8 cellular contexts compared by ENCODE assay signal in the genomic region with DNA sequence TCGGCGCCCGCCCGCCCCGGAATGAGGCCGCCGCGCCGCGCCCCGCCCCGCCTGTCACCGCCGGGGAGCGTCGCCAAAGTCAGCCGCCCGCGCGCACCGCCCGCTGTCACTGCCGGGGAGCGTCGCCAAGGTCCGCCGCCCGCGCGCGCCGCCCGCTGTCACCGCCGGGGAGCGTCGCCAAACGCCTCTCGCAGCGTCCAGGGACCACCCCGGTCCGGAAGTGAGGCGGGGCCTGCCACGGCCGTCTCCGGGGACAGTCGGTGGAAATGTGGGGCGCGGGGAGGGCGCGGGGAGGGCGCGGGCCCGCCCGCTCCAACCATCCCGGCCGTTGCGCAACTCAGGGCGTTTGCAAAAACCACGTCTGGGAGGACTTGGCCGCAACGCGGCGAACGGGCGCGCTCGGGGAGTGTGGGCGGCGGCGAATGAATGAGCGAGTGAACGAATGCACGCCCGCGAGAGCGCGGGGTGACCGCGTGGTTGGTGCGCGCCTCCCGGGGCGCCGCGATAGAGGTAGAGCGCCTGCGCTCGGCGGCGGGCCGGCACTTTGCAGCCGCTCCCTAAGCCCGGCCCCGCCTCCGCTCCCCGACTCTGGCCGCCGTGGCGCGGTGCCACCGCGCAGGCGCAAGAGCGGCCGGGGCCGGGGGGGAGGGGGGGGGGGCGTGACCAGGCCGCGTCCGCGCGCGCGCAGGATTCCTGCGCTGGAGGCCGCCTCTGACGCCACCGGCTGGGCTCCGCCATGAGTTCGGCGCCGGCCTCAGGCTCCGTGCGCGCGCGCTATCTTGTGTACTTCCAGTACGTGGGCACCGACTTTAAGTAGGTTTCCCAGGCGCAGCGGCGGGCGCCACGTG. TPM values are rescaled to one million over a fixed set of nuclear protein-coding genes. Genes with fewer than 3 reads are reported as not detected.
A peak's percentile ranks its signal among the peaks of the same experiment; 100 is the strongest.
DNase-seq lines count a peak whose midpoint lies in the region; ATAC-seq, FAIRE-seq and TF ChIP-seq lines count a peak whose summit lies in the region.

A gene with protein sequence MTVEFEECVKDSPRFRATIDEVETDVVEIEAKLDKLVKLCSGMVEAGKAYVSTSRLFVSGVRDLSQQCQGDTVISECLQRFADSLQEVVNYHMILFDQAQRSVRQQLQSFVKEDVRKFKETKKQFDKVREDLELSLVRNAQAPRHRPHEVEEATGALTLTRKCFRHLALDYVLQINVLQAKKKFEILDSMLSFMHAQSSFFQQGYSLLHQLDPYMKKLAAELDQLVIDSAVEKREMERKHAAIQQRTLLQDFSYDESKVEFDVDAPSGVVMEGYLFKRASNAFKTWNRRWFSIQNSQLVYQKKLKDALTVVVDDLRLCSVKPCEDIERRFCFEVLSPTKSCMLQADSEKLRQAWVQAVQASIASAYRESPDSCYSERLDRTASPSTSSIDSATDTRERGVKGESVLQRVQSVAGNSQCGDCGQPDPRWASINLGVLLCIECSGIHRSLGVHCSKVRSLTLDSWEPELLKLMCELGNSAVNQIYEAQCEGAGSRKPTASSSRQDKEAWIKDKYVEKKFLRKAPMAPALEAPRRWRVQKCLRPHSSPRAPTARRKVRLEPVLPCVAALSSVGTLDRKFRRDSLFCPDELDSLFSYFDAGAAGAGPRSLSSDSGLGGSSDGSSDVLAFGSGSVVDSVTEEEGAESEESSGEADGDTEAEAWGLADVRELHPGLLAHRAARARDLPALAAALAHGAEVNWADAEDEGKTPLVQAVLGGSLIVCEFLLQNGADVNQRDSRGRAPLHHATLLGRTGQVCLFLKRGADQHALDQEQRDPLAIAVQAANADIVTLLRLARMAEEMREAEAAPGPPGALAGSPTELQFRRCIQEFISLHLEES (minus strand): TSS at position 23 of the 848 bp plus-strand sequence. CDS start 115 bp downstream, outside the sequence.
A gene with protein sequence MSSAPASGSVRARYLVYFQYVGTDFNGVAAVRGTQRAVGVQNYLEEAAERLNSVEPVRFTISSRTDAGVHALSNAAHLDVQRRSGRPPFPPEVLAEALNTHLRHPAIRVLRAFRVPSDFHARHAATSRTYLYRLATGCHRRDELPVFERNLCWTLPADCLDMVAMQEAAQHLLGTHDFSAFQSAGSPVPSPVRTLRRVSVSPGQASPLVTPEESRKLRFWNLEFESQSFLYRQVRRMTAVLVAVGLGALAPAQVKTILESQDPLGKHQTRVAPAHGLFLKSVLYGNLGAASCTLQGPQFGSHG (plus strand): TSS at position 690 of the 848 bp plus-strand sequence. CDS start 47 bp downstream, at position 737.

- H2AFZ ChIP-seq in ACC112 (ENCODE audit: low read length, unreplicated experiment), result peak within 1 kb of the TSS; percentile 76
- peak within 1 kb of the TSS; percentile 60 for H2AFZ ChIP-seq in keratinocyte (ENCODE audit: control insufficient read depth, low read length)

- H3K9me3 ChIP-seq in keratinocyte (ENCODE audit: control insufficient read depth, low read depth, low read length), result no peaks in the 10 kb centered on the region

- H3K4me2 ChIP-seq in keratinocyte (ENCODE audit: control insufficient read depth, extremely low read depth, insufficient read depth, low read depth, low read length), result peak within 1 kb of the TSS; percentile 83

- peaks cover 8% of the 10 kb centered on the region for H4K20me1 ChIP-seq in keratinocyte (ENCODE audit: control insufficient read depth, extremely low read depth, insufficient read depth, low read length)

- H3K9me1 ChIP-seq in keratinocyte (ENCODE audit: control insufficient read depth, extremely low read depth, insufficient read depth, low read length), result no peaks in the 10 kb centered on the region

- H3K36me3 ChIP-seq in ACC112 (ENCODE audit: insufficient read depth, low read length) (peaks cover 5% of the 10 kb centered on the region; the same call in 1 of the 2 replicates), keratinocyte (ENCODE audit: control insufficient read depth in 2 of 2, extremely low read depth in 1 of 2, insufficient read depth in 2 of 2, low read length in 2 of 2) (peaks cover 14 to 21% of the 10 kb centered on the region in 2 experiments)

- H3K27ac ChIP-seq in ACC112 (ENCODE audit: low read depth, low read length), result peak within 1 kb of the TSS; percentile 83
- H3K27ac ChIP-seq in caudate nucleus (ENCODE audit: low read depth, low read length), result peak within 1 kb of the TSS; percentile 98
- H3K27ac ChIP-seq in keratinocyte (ENCODE audit: control insufficient read depth, insufficient read depth, low read length), result peak within 1 kb of the TSS; percentile 91

- H3K4me1 ChIP-seq in ACC112 (ENCODE audit: control insufficient read depth, insufficient read depth, low read length, unreplicated experiment) (peaks cover 37% of the 10 kb centered on the region), keratinocyte (ENCODE audit: control insufficient read depth, extremely low read depth, insufficient read depth, low read length) (peaks cover 55% of the 10 kb centered on the region)

- peaks cover 38% of the 10 kb centered on the region for H3K79me2 ChIP-seq in ACC112 (ENCODE audit: control insufficient read depth, insufficient read depth, low read length, unreplicated experiment)
- H3K79me2 ChIP-seq in keratinocyte (ENCODE audit: control insufficient read depth, insufficient read depth, low read length), result peaks cover 29% of the 10 kb centered on the region

- FAIRE-seq in keratinocyte (lab: Jason Lieb, UNC), result no peak

- ATAC-seq in GM18873 (IDR thresholded peaks at IDR 0.05; ENCODE audit: low FRiP score, unreplicated experiment) (peak; percentile 47), HG03135 (IDR thresholded peaks at IDR 0.05; ENCODE audit: unreplicated experiment) (peak; percentile 52)

- peak within 1 kb of the TSS; percentile 77 for H3K9ac ChIP-seq in keratinocyte (ENCODE audit: control insufficient read depth, extremely low read depth, insufficient read depth, low read length)

- no peak for TF ChIP-seq CTCF in keratinocyte (optimal IDR thresholded peaks at IDR 0.05 in 1 of 3, IDR thresholded peaks at IDR 0.05 in 1 of 3, conservative IDR thresholded peaks at IDR 0.05 in 1 of 3; ENCODE audit: extremely low read depth in 1 of 3, insufficient read depth in 2 of 3, low read length in 3 of 3)

- H3K27me3 ChIP-seq in ACC112 (ENCODE audit: insufficient read depth, low read length) (no peaks in the 10 kb centered on the region), keratinocyte (ENCODE audit: control insufficient read depth, extremely low read depth, insufficient read depth, low read length) (no peaks in the 10 kb centered on the region)

- DNase-seq in NCI-H345 treated with DMSO at 0.1 percent for 48 hours (lab: John Stamatoyannopoulos, UW; ENCODE audit: unreplicated experiment) (peak; percentile 86), caudate nucleus (lab: John Stamatoyannopoulos, UW) (peak in 59 of 61 donors; percentile 55 to 96 (median 91)), keratinocyte (ENCODE audit: low read depth, low spot score) (no peak)
- DNase-seq in activated CD4-positive, CD25-positive, alpha-beta regulatory T cell (lab: John Stamatoyannopoulos, UW), result peak; percentile 75 to 86 (median 80)
- DNase-seq in stimulated activated CD4-positive, alpha-beta T cell treated with anti-CD3 and anti-CD28 coated beads, Interleukin-12 subunit alpha, Interleukin-12 subunit beta, amount 100 ng/mL, for 48 hours (ENCODE audit: low read depth in 2 of 3, low spot score in 1 of 3), result peak; percentile 74 to 85 (median 85)

- H3K4me3 ChIP-seq in ACC112 (ENCODE audit: low read depth, low read length) (peak within 1 kb of the TSS; percentile 99), keratinocyte (ENCODE audit: control insufficient read depth in 2 of 3, extremely low read depth in 1 of 3, insufficient read depth in 2 of 3, low read depth in 1 of 3, low read length in 3 of 3) (peak within 1 kb of the TSS; percentile 78 to 87 (median 82))

- dilution Hi-C loops in keratinocyte (cut with MboI; ENCODE audit: extremely low pct_ligation_motif_present, low sequenced_read_pairs), result no loop called here

RNA-seq across cellular contexts. Expression of the first gene that starts in this region (rescaled TPM):
- 13.4 to 45.8 TPM (median 17.4 TPM) in 3 replicates for polyA plus RNA-seq in keratinocyte
- 11.6 TPM for polyA plus RNA-seq in keratinocyte (2011; ENCODE audit: low read depth)
- polyA plus RNA-seq in keratinocyte (2011; cell fraction: cytosol; rRNA removed), result 6.8 and 11.9 TPM in 2 replicates
- 114 and 161 TPM in 2 replicates for polyA plus RNA-seq in keratinocyte (2011; cell fraction: nucleus; rRNA removed)
- polyA plus RNA-seq in keratinocyte (2012; ENCODE audit: low replicate concordance), result 23.3 TPM in 2 replicates
- 19.9 to 32.3 TPM (median 29.2 TPM) in 3 replicates for polyA minus RNA-seq in keratinocyte
- polyA minus RNA-seq in keratinocyte (2011; cell fraction: cytosol; rRNA and poly(A)+ RNA removed), result 55.4 TPM
- 47.2 and 52.3 TPM in 2 replicates for polyA minus RNA-seq in keratinocyte (2011; cell fraction: nucleus; rRNA and poly(A)+ RNA removed)

RNA-seq across cellular contexts. Expression of the second gene that starts in this region (rescaled TPM):
- 11.4 to 20.5 TPM (median 14.9 TPM) in 3 replicates for polyA plus RNA-seq in keratinocyte
- 2.0 TPM for polyA plus RNA-seq in keratinocyte (2011; ENCODE audit: low read depth)
- polyA plus RNA-seq in keratinocyte (2011; cell fraction: cytosol; rRNA removed), result 8.6 and 26.5 TPM in 2 replicates
- 12.2 and 16.8 TPM in 2 replicates for polyA plus RNA-seq in keratinocyte (2011; cell fraction: nucleus; rRNA removed)
- polyA plus RNA-seq in keratinocyte (2012; ENCODE audit: low replicate concordance), result 9.1 and 19.4 TPM in 2 replicates
- polyA minus RNA-seq in keratinocyte, result 3.8 to 11.5 TPM (median 4.9 TPM) in 3 replicates
- 22.4 TPM for polyA minus RNA-seq in keratinocyte (2011; cell fraction: cytosol; rRNA and poly(A)+ RNA removed)
- polyA minus RNA-seq in keratinocyte (2011; cell fraction: nucleus; rRNA and poly(A)+ RNA removed), result 7.5 and 17.3 TPM in 2 replicates
